Comparison of ENCODE assay signal across 2 cellular contexts in genomic region chr2:102704531-102704930, GRCh38.
TF ChIP-seq lines count a peak whose summit lies in the region.

No MANE protein-coding gene starts in this region.

TF ChIP-seq in SK-N-SH treated with all-trans-retinoic acid at 6 μM for 48 hours, 23 proteins besides CTCF, POLR2A, EP300 and RAD21 (continued from another document):
- TF ChIP-seq CSRNP3 (CRISPR knock-in tag; IDR thresholded peaks at IDR 0.05) (no peak), ESRRG (CRISPR knock-in tag; IDR thresholded peaks at IDR 0.05) (no peak), PATZ1 (CRISPR knock-in tag; IDR thresholded peaks at IDR 0.05; ENCODE audit: borderline replicate concordance) (no peak), CREB5 (CRISPR knock-in tag; IDR thresholded peaks at IDR 0.05; ENCODE audit: low read depth) (no peak), TOX (CRISPR knock-in tag; IDR thresholded peaks at IDR 0.05; ENCODE audit: borderline replicate concordance) (no peak), TCF4 (CRISPR knock-in tag; IDR thresholded peaks at IDR 0.05; ENCODE audit: borderline replicate concordance) (no peak), BACH2 (CRISPR knock-in tag; IDR thresholded peaks at IDR 0.05; ENCODE audit: borderline replicate concordance) (no peak), ZNF70 (CRISPR knock-in tag; IDR thresholded peaks at IDR 0.05) (no peak), RARB (CRISPR knock-in tag; IDR thresholded peaks at IDR 0.05) (no peak), ZNF565 (CRISPR knock-in tag; conservative IDR thresholded peaks at IDR 0.05; ENCODE audit: low read depth) (no peak), ISL1 (CRISPR knock-in tag; IDR thresholded peaks at IDR 0.05) (no peak), ZFP30 (CRISPR knock-in tag; IDR thresholded peaks at IDR 0.05) (no peak), OSR1 (CRISPR knock-in tag; IDR thresholded peaks at IDR 0.05) (no peak), ZNF8 (CRISPR knock-in tag; IDR thresholded peaks at IDR 0.05) (no peak), TSHZ2 (CRISPR knock-in tag; IDR thresholded peaks at IDR 0.05) (no peak)

TF ChIP-seq in SK-N-SH, 30 proteins besides CTCF, POLR2A, EP300 and RAD21 (continued from another document):
- TF ChIP-seq PBX3 (IDR thresholded peaks at IDR 0.05) (no peak), EZH2phosphoT487 (IDR thresholded peaks at IDR 0.05; ENCODE audit: borderline replicate concordance, low read depth) (no peak), FOXJ3 (CRISPR knock-in tag; IDR thresholded peaks at IDR 0.05) (no peak), SIN3A (IDR thresholded peaks at IDR 0.05; ENCODE audit: borderline replicate concordance, low read depth, low read length) (no peak), RCOR1 (IDR thresholded peaks at IDR 0.05; ENCODE audit: low read length) (no peak), GATA2 (CRISPR knock-in tag; IDR thresholded peaks at IDR 0.05) (no peak), SMC3 (IDR thresholded peaks at IDR 0.05; ENCODE audit: low read depth, low read length) (no peak), NFIC (IDR thresholded peaks at IDR 0.05; ENCODE audit: borderline replicate concordance) (no peak), CHD2 (IDR thresholded peaks at IDR 0.05; ENCODE audit: low read length, partially characterized antibody) (no peak), GABPA (IDR thresholded peaks at IDR 0.05; ENCODE audit: low read depth) (no peak), JUND (IDR thresholded peaks at IDR 0.05) (no peak), ZBTB33 (IDR thresholded peaks at IDR 0.05; ENCODE audit: borderline replicate concordance, low read depth) (no peak), USF1 (IDR thresholded peaks at IDR 0.05; ENCODE audit: borderline replicate concordance, low read depth) (no peak), TAF1 (IDR thresholded peaks at IDR 0.05; ENCODE audit: borderline replicate concordance, low read depth, low read length) (no peak), MAX (IDR thresholded peaks at IDR 0.05; ENCODE audit: low read depth) (no peak), FOXM1 (IDR thresholded peaks at IDR 0.05; ENCODE audit: low read depth) (no peak), POLR2AphosphoS5 (IDR thresholded peaks at IDR 0.05; ENCODE audit: low read depth, low read length) (no peak), FOSL2 (IDR thresholded peaks at IDR 0.05; ENCODE audit: borderline replicate concordance, low read depth) (no peak)
